ENCODE assay signal across 28 cellular contexts in genomic region chr6:96074006-96074405, GRCh38.
"Had no signal": no experiment of that assay in that cellular context is flagged by ENCODE, and none has a peak within 500 bp of the region (broad histone marks: within the 10 kb centered on the region; RNA-seq: fewer than 3 reads in every experiment).

No MANE protein-coding gene starts in this region.

- H3K27ac Mint-ChIP-seq: activated B cell treated with CpG ODN at 0.5 μM for 24 hours; activated CD4-positive, alpha-beta memory T cell treated with anti-CD3 and anti-CD28 coated beads for 36 hours; activated CD4-positive, alpha-beta T cell treated with anti-CD3 and anti-CD28 coated beads, Interleukin-2, amount 10 ng/mL, durations not matched to agents 24 days and 14 days; activated CD8-positive, alpha-beta T cell treated with anti-CD3 and anti-CD28 coated beads for 36 hours; activated naive CD4-positive, alpha-beta T cell treated with anti-CD3 and anti-CD28 coated beads, Interleukin-2, amount 10 ng/mL, durations not matched to agents 7 days and 5 days; activated naive CD4-positive, alpha-beta T cell treated with anti-CD3 and anti-CD28 coated beads, Interleukin-2, amount 50 U/mL, for 24 hours; activated naive CD8-positive, alpha-beta T cell; activated naive CD8-positive, alpha-beta T cell treated with anti-CD3 and anti-CD28 coated beads, Interleukin-2, amount 10 ng/mL, durations not matched to agents 7 days and 5 days; activated naive CD8-positive, alpha-beta T cell treated with anti-CD3 and anti-CD28 coated beads, Interleukin-2, amount 50 U/mL, for 24 hours; activated T-helper 2 cell treated with anti-CD3 and anti-CD28 coated beads, Interferon-gamma antibody, Interleukin-2, Interleukin-4, amounts not matched to agents 10 μg/mL and 5 μg/mL and 100 μg/mL, durations not matched to agents 14 hours and 24 hours and 36 hours; T-helper 1 cell treated with Interleukin-12 subunit alpha and Interleukin-12 subunit beta and Interleukin-4 antibody, amounts not matched to agents 30 μg/mL and 1 μg/mL, for 36 hours; T-helper 2 cell treated with Interferon-gamma antibody and Interleukin-4, amounts not matched to agents 5 μg/mL and 100 μg/mL, for 36 hours had no signal

- H3K36me3 Mint-ChIP-seq: activated CD4-positive, alpha-beta memory T cell treated with anti-CD3 and anti-CD28 coated beads for 36 hours; activated naive CD4-positive, alpha-beta T cell treated with anti-CD3 and anti-CD28 coated beads, Interleukin-2, amount 10 ng/mL, durations not matched to agents 7 days and 5 days; activated naive CD4-positive, alpha-beta T cell treated with anti-CD3 and anti-CD28 coated beads, Interleukin-2, amount 50 U/mL, for 24 hours; activated naive CD8-positive, alpha-beta T cell; activated naive CD8-positive, alpha-beta T cell treated with anti-CD3 and anti-CD28 coated beads, Interleukin-2, amount 10 ng/mL, durations not matched to agents 7 days and 5 days had no signal

- H3K27me3 Mint-ChIP-seq: activated B cell treated with CpG ODN at 0.5 μM for 24 hours; activated CD4-positive, alpha-beta memory T cell treated with anti-CD3 and anti-CD28 coated beads for 36 hours; activated CD4-positive, alpha-beta T cell treated with anti-CD3 and anti-CD28 coated beads, Interleukin-2, amount 10 ng/mL, durations not matched to agents 24 days and 14 days; activated CD8-positive, alpha-beta T cell treated with anti-CD3 and anti-CD28 coated beads for 36 hours; activated naive CD4-positive, alpha-beta T cell treated with anti-CD3 and anti-CD28 coated beads, Interleukin-2, amount 10 ng/mL, durations not matched to agents 7 days and 5 days; activated naive CD4-positive, alpha-beta T cell treated with anti-CD3 and anti-CD28 coated beads, Interleukin-2, amount 50 U/mL, for 24 hours; activated naive CD8-positive, alpha-beta T cell; activated naive CD8-positive, alpha-beta T cell treated with anti-CD3 and anti-CD28 coated beads, Interleukin-2, amount 10 ng/mL, durations not matched to agents 7 days and 5 days; activated naive CD8-positive, alpha-beta T cell treated with anti-CD3 and anti-CD28 coated beads, Interleukin-2, amount 50 U/mL, for 24 hours had no signal

- H3K4me1 Mint-ChIP-seq: activated B cell treated with CpG ODN at 0.5 μM for 24 hours; activated CD4-positive, alpha-beta T cell treated with anti-CD3 and anti-CD28 coated beads, Interleukin-2, amount 10 ng/mL, durations not matched to agents 24 days and 14 days; activated naive CD4-positive, alpha-beta T cell treated with anti-CD3 and anti-CD28 coated beads, Interleukin-2, amount 10 ng/mL, durations not matched to agents 7 days and 5 days; activated naive CD4-positive, alpha-beta T cell treated with anti-CD3 and anti-CD28 coated beads, Interleukin-2, amount 50 U/mL, for 24 hours; activated naive CD8-positive, alpha-beta T cell treated with anti-CD3 and anti-CD28 coated beads, Interleukin-2, amount 10 ng/mL, durations not matched to agents 7 days and 5 days; activated naive CD8-positive, alpha-beta T cell treated with anti-CD3 and anti-CD28 coated beads, Interleukin-2, amount 50 U/mL, for 24 hours had no signal

- H3K9me3 Mint-ChIP-seq: activated B cell treated with CpG ODN at 0.5 μM for 24 hours; activated CD4-positive, alpha-beta memory T cell treated with anti-CD3 and anti-CD28 coated beads for 36 hours; activated CD4-positive, alpha-beta T cell treated with anti-CD3 and anti-CD28 coated beads, Interleukin-2, amount 10 ng/mL, durations not matched to agents 24 days and 14 days; activated CD8-positive, alpha-beta T cell treated with anti-CD3 and anti-CD28 coated beads for 36 hours; activated naive CD4-positive, alpha-beta T cell treated with anti-CD3 and anti-CD28 coated beads, Interleukin-2, amount 10 ng/mL, durations not matched to agents 7 days and 5 days; activated naive CD4-positive, alpha-beta T cell treated with anti-CD3 and anti-CD28 coated beads, Interleukin-2, amount 50 U/mL, for 24 hours; activated naive CD8-positive, alpha-beta T cell treated with anti-CD3 and anti-CD28 coated beads, Interleukin-2, amount 10 ng/mL, durations not matched to agents 7 days and 5 days; activated naive CD8-positive, alpha-beta T cell treated with anti-CD3 and anti-CD28 coated beads, Interleukin-2, amount 50 U/mL, for 24 hours; activated T-helper 2 cell treated with anti-CD3 and anti-CD28 coated beads, Interferon-gamma antibody, Interleukin-2, Interleukin-4, amounts not matched to agents 10 μg/mL and 5 μg/mL and 100 μg/mL, durations not matched to agents 14 hours and 24 hours and 36 hours; T-helper 1 cell treated with Interleukin-12 subunit alpha and Interleukin-12 subunit beta and Interleukin-4 antibody, amounts not matched to agents 30 μg/mL and 1 μg/mL, for 36 hours; T-helper 2 cell treated with Interferon-gamma antibody and Interleukin-4, amounts not matched to agents 5 μg/mL and 100 μg/mL, for 36 hours had no signal

- H3K4me3 Mint-ChIP-seq: activated B cell treated with CpG ODN at 0.5 μM for 24 hours; activated CD4-positive, alpha-beta memory T cell treated with anti-CD3 and anti-CD28 coated beads for 36 hours; activated CD4-positive, alpha-beta T cell treated with anti-CD3 and anti-CD28 coated beads, Interleukin-2, amount 10 ng/mL, durations not matched to agents 24 days and 14 days; activated CD8-positive, alpha-beta T cell treated with anti-CD3 and anti-CD28 coated beads for 36 hours; activated naive CD4-positive, alpha-beta T cell treated with anti-CD3 and anti-CD28 coated beads, Interleukin-2, amount 10 ng/mL, durations not matched to agents 7 days and 5 days; activated naive CD4-positive, alpha-beta T cell treated with anti-CD3 and anti-CD28 coated beads, Interleukin-2, amount 50 U/mL, for 24 hours; activated naive CD8-positive, alpha-beta T cell; activated naive CD8-positive, alpha-beta T cell treated with anti-CD3 and anti-CD28 coated beads, Interleukin-2, amount 10 ng/mL, durations not matched to agents 7 days and 5 days; activated naive CD8-positive, alpha-beta T cell treated with anti-CD3 and anti-CD28 coated beads, Interleukin-2, amount 50 U/mL, for 24 hours; T-helper 1 cell treated with Interleukin-12 subunit alpha and Interleukin-12 subunit beta and Interleukin-4 antibody, amounts not matched to agents 30 μg/mL and 1 μg/mL, for 36 hours; T-helper 2 cell treated with Interferon-gamma antibody and Interleukin-4, amounts not matched to agents 5 μg/mL and 100 μg/mL, for 36 hours had no signal

- ATAC-seq: activated CD8-positive, alpha-beta T cell treated with anti-CD3 and anti-CD28 coated beads for 36 hours; activated naive CD8-positive, alpha-beta T cell treated with anti-CD3 and anti-CD28 coated beads, Interleukin-2, amount 50 U/mL, for 24 hours had no signal

- DNase-seq: activated B cell treated with CpG ODN at 0.5 μM for 24 hours; activated CD4-positive, alpha-beta memory T cell treated with anti-CD3 and anti-CD28 coated beads for 36 hours; activated CD4-positive, alpha-beta T cell treated with anti-CD3 and anti-CD28 coated beads for 4 hours; activated CD4-positive, alpha-beta T cell treated with anti-CD3 and anti-CD28 coated beads, Interleukin-2, amount 10 ng/mL, durations not matched to agents 24 days and 14 days; activated CD4-positive, alpha-beta T cell treated with anti-CD3 and anti-CD28 coated beads, Interleukin-2, amount 50 U/mL, for 1 hour; activated CD4-positive, alpha-beta T cell treated with anti-CD3 and anti-CD28 coated beads, Interleukin-2, amount 50 U/mL, for 4 hours; activated CD4-positive, CD25-positive, alpha-beta regulatory T cell treated with anti-CD3 and anti-CD28 coated beads, Interleukin-2, amount 50 U/mL, for 72 hours; activated CD8-positive, alpha-beta memory T cell treated with anti-CD3 and anti-CD28 coated beads, Interleukin-2, amount 50 U/mL, for 4 hours; activated CD8-positive, alpha-beta T cell treated with anti-CD3 and anti-CD28 coated beads for 36 hours; activated effector memory CD4-positive, alpha-beta T cell treated with Interleukin-2 at 50 U/mL for 16 hours; activated gamma-delta T cell; activated naive CD4-positive, alpha-beta T cell treated with anti-CD3 and anti-CD28 coated beads, Interleukin-2, amount 10 ng/mL, durations not matched to agents 7 days and 5 days; activated naive CD4-positive, alpha-beta T cell treated with Interleukin-2 at 50 U/mL for 16 hours; activated naive CD8-positive, alpha-beta T cell treated with anti-CD3 and anti-CD28 coated beads, Interleukin-2, amount 10 ng/mL, durations not matched to agents 7 days and 5 days; activated naive CD8-positive, alpha-beta T cell treated with anti-CD3 and anti-CD28 coated beads, Interleukin-2, amount 50 U/mL, for 24 hours; activated T-cell treated with anti-CD3 and anti-CD28 coated beads for 4 hours; activated T-cell treated with anti-CD3 and anti-CD28 coated beads, Interleukin-2, amount 50 U/mL, for 1 hour; activated T-cell treated with anti-CD3 and anti-CD28 coated beads, Interleukin-2, amount 50 U/mL, for 48 hours; brain microvascular endothelial cell; central memory CD4-positive, alpha-beta T cell; T-helper 1 cell; T-helper 2 cell; T-helper 9 cell had no signal
